Comparison of ENCODE assay signal across 24 cellular contexts in genomic region chr1:3408751-3409266, GRCh38.
"Had no signal": no experiment of that assay in that cellular context is flagged by ENCODE, and none has a peak within 500 bp of the region (broad histone marks: within the 10 kb centered on the region; RNA-seq: fewer than 3 reads in every experiment).

No MANE protein-coding gene starts in this region.

- H3K4me3 ChIP-seq: MG63 had no signal

- H3K36me3 ChIP-seq: MG63 had no signal

- ATAC-seq: T-cell had no signal

- H3K9ac ChIP-seq: SK-N-SH had no signal

- FAIRE-seq: RCC 7860 had no signal

- DNase-seq: Karpas-422, KG1, MG63, NCI-H1092, NCI-H1105 treated with DMSO at 0.1 percent for 48 hours, NCI-H1417 treated with DMSO at 0.1 percent for 48 hours, NCI-H146, NCI-H1694 treated with DMSO at 0.1 percent for 48 hours, NCI-H1930, NCI-H2081, NCI-H2171, NCI-H226, NCI-H446, NCI-H510A, NCI-H524 treated with DMSO at 0.1 percent for 48 hours, NCI-H69, NCI-H774, Right ventricle myocardium superior, RPMI8226, SK-N-SH, SW 1271, T-cell had no signal

- H3K27me3 ChIP-seq: MG63 had no signal

- H3K27ac ChIP-seq: HL-60 had no signal

- H3K9me3 ChIP-seq: MG63, SK-N-SH had no signal

- H3K4me2 ChIP-seq: SK-N-SH had no signal
